ENCODE assay signal across 8 cellular contexts in genomic region chr9:19174127-19174921, GRCh38. TPM values are rescaled to one million over a fixed set of nuclear protein-coding genes. Genes with fewer than 3 reads are reported as not detected.
DNase-seq lines count a peak whose midpoint lies in the region; ATAC-seq, FAIRE-seq and TF ChIP-seq lines count a peak whose summit lies in the region.

No MANE protein-coding gene starts in this region.

- H3K4me3 ChIP-seq in AG04449 (ENCODE audit: low read depth, low read length): no peak overlapping the region

- no peak for TF ChIP-seq POLR2A in GM12891 (IDR thresholded peaks at IDR 0.05; ENCODE audit: low read depth, low read length)

- POLR2A ChIA-PET in AG04449 (lab: Yijun Ruan, JAX): interaction anchor here (0.8 to 1.7 kb wide), 5 partner anchors 10 to 206 kb away, joined by 3 to 12 read pairs (median 4); partner anchors contain the start of genes RPS6 and RRAGA

- DNase-seq in AG04449 (ENCODE audit: low read depth, low spot score) (peak; percentile 93), GM12891 (ENCODE audit: insufficient read length, low spot score) (peak; percentile 43), M059J (ENCODE audit: low read depth) (peak; percentile 83), SK-N-DZ (ENCODE audit: low spot score) (peak; percentile 59), brain pericyte (ENCODE audit: low read depth, low spot score) (peak; percentile 41), iris pigment epithelial cell (ENCODE audit: low read depth) (peak; percentile 93)
- peak; percentile 25 to 33 for DNase-seq in stimulated activated CD4-positive, alpha-beta T cell treated with anti-CD3 and anti-CD28 coated beads, Interleukin-15, amount 100 ng/mL, for 48 hours (ENCODE audit: low read depth in 2 of 2)

- peak; percentile 33 for TF ChIP-seq CTCF in AG04449 (IDR thresholded peaks at IDR 0.05; ENCODE audit: insufficient read depth, low read length, missing control alignments)

- CTCF ChIA-PET in AG04449 (lab: Yijun Ruan, JAX): interaction anchor here (0.7 to 5.4 kb wide), 47 partner anchors 9 to 1363 kb away, joined by 3 to 82 read pairs (median 4); partner anchors contain the start of genes RRAGA and SAXO1

- ATAC-seq in HG02571 (IDR thresholded peaks at IDR 0.05; ENCODE audit: unreplicated experiment): peak; percentile 98

- FAIRE-seq in GM12891 (lab: Jason Lieb, UNC): peak; percentile 48

TF ChIP-seq in GM12891, 5 proteins besides CTCF, POLR2A, EP300 and RAD21:
- TF ChIP-seq TAF1 (IDR thresholded peaks at IDR 0.05; ENCODE audit: low read depth, low read length): no peak
- TF ChIP-seq SPI1 (IDR thresholded peaks at IDR 0.05; ENCODE audit: low read depth, low read length): peak; percentile 44
- TF ChIP-seq POLR2AphosphoS5 (IDR thresholded peaks at IDR 0.05; ENCODE audit: low read depth, low read length): no peak

RNA-seq across cellular contexts. Expression of gene PLIN2, which starts 47.0 kb away (rescaled TPM):
- 49.5 TPM for polyA plus RNA-seq in GM12891 (2012; ENCODE audit: low read depth, missing spikeins)
- total RNA-seq in M059J (2014; rRNA removed; shearing (Covaris generic)): 82.0 and 96.6 TPM in 2 replicates
- polyA plus RNA-seq in SK-N-DZ (2014; cell fraction: cytosol; rRNA removed): 0.31 and 2.4 TPM in 2 replicates
- polyA plus RNA-seq in SK-N-DZ (2014; cell fraction: nucleus; rRNA removed): 0.55 and 0.76 TPM in 2 replicates

RNA-seq across cellular contexts. Expression of gene DENND4C, which starts 56.2 kb away (rescaled TPM):
- polyA plus RNA-seq in GM12891 (2012; ENCODE audit: low read depth, missing spikeins): 14.1 TPM
- total RNA-seq in M059J (2014; rRNA removed; shearing (Covaris generic)): 36.7 and 40.7 TPM in 2 replicates
- polyA plus RNA-seq in SK-N-DZ (2014; cell fraction: cytosol; rRNA removed): 15.4 and 19.6 TPM in 2 replicates
- 16.6 and 24.5 TPM in 2 replicates for polyA plus RNA-seq in SK-N-DZ (2014; cell fraction: nucleus; rRNA removed)

Comparison
In these comparisons a context has a peak if more than half of its experiments do, and no peak if none do; other contexts are left out.
1. DNase-seq: peak in every context shown above with its lines; median percentile 93 in AG04449; 93 in iris pigment epithelial cell; 83 in M059J; 59 in SK-N-DZ; 43 in GM12891; 41 in brain pericyte; 29 in stimulated activated CD4-positive, alpha-beta T cell treated with anti-CD3 and anti-CD28 coated beads, Interleukin-15, amount 100 ng/mL, for 48 hours.